Comparison of ENCODE assay signal across 10 cellular contexts in genomic region chr15:31398677-31399260, GRCh38.
DNase-seq lines count a peak whose midpoint lies in the region; ATAC-seq and TF ChIP-seq lines count a peak whose summit lies in the region.
"Had no signal": no experiment of that assay in that cellular context is flagged by ENCODE, and none has a peak within 500 bp of the region (broad histone marks: within the 10 kb centered on the region; RNA-seq: fewer than 3 reads in every experiment).

No MANE protein-coding gene starts in this region.

- no peaks in the 10 kb centered on the region for H3K79me2 ChIP-seq in DND-41 (ENCODE audit: insufficient read depth, low read length)

- H4K20me1 ChIP-seq in DND-41 (ENCODE audit: insufficient read depth, low read length), result no peaks in the 10 kb centered on the region

- ATAC-seq in DND-41 (ENCODE audit: insufficient read depth, low read depth) (peak; percentile 58), psoas muscle (no peak), SK-N-SH treated with all-trans-retinoic acid at 6 μM for 48 hours (no peak), GM18502 (IDR thresholded peaks at IDR 0.05; ENCODE audit: poor library complexity, unreplicated experiment) (no peak)
- ATAC-seq: body of pancreas had no signal

- H3K27ac ChIP-seq in DND-41 (ENCODE audit: low read length) (0 out of 2 replicates have a peak overlapping the region, but pooled peaks have one; percentile 36), colonic mucosa (no peak overlapping the region), psoas muscle (peak overlapping the region; percentile 79)

- no peak overlapping the region for H3K4me2 ChIP-seq in DND-41 (ENCODE audit: insufficient read depth, low read length)

- WGBS in psoas muscle, 3 donors, result 77 to 80% (median 78%) methylated on average over 9 of the region's 9 CpGs

- H3K9me3 ChIP-seq in DND-41 (ENCODE audit: insufficient read depth, low read length, severe bottlenecking) (no peaks in the 10 kb centered on the region), colonic mucosa (no peaks in the 10 kb centered on the region), psoas muscle (no peaks in the 10 kb centered on the region)
- H3K9me3 ChIP-seq: body of pancreas had no signal

- DNase-seq in DND-41 (peak; percentile 32), LoVo (ENCODE audit: low spot score) (peak; percentile 80), colonic mucosa (peak; percentile 76), psoas muscle (no peak), occipital lobe (lab: John Stamatoyannopoulos, UW) (no peak)
- DNase-seq: body of pancreas, head of caudate nucleus, T1000 had no signal

- intact Hi-C loops in colonic mucosa (cut with DNase I) (no loop called here), psoas muscle (cut with DNase I) (loop anchor here in 1 of 2 donors (5.0 kb wide), 1 partner anchor 36 kb away; no protein-coding TSS in a partner anchor)

- H3K9ac ChIP-seq in DND-41 (ENCODE audit: low read depth, low read length) (no peak overlapping the region), colonic mucosa (ENCODE audit: low read depth in 2 of 2, low read length in 2 of 2) (peak overlapping the region; percentile 16 to 30)

- no peak for TF ChIP-seq CTCF in DND-41 (IDR thresholded peaks at IDR 0.05; ENCODE audit: borderline replicate concordance, extremely low read depth, low read length, poor library complexity, severe bottlenecking)
- TF ChIP-seq CTCF in colonic mucosa (IDR thresholded peaks at IDR 0.05), result no peak
- TF ChIP-seq CTCF in psoas muscle (IDR thresholded peaks at IDR 0.05), result no peak

- H3K36me3 ChIP-seq in DND-41 (ENCODE audit: insufficient read depth, low read length) (no peaks in the 10 kb centered on the region), colonic mucosa (no peaks in the 10 kb centered on the region), psoas muscle (ENCODE audit: insufficient read depth in 1 of 2, low read depth in 1 of 2) (no peaks in the 10 kb centered on the region)

- H3K4me3 ChIP-seq in DND-41 (ENCODE audit: low read depth in 1 of 2, low read length in 2 of 2) (no peak overlapping the region), colonic mucosa (no peak overlapping the region), psoas muscle (no peak overlapping the region)
- H3K4me3 ChIP-seq: body of pancreas had no signal

- H3K27me3 ChIP-seq in DND-41 (ENCODE audit: insufficient read depth, low read length, poor library complexity), result no peaks in the 10 kb centered on the region
- no peaks in the 10 kb centered on the region for H3K27me3 ChIP-seq in colonic mucosa
- peaks cover 0 to 2% (median 0%) of the 10 kb centered on the region in 3 donors for H3K27me3 ChIP-seq in psoas muscle (ENCODE audit: insufficient read depth in 3 of 3, low read length in 2 of 3)
- H3K27me3 ChIP-seq: body of pancreas had no signal

- H3K4me1 ChIP-seq in DND-41 (ENCODE audit: insufficient read depth, low read length) (peaks cover 18% of the 10 kb centered on the region), colonic mucosa (peaks cover 15% of the 10 kb centered on the region), psoas muscle (peaks cover 15% of the 10 kb centered on the region)

- no peak overlapping the region for H2AFZ ChIP-seq in DND-41 (ENCODE audit: low read depth, low read length)

TF ChIP-seq in SK-N-SH treated with all-trans-retinoic acid at 6 μM for 48 hours, 23 proteins besides CTCF, POLR2A, EP300 and RAD21:
- TF ChIP-seq ESRRG (CRISPR knock-in tag; IDR thresholded peaks at IDR 0.05) (no peak), BACH2 (CRISPR knock-in tag; IDR thresholded peaks at IDR 0.05; ENCODE audit: borderline replicate concordance) (no peak), ZNF565 (CRISPR knock-in tag; conservative IDR thresholded peaks at IDR 0.05; ENCODE audit: low read depth) (no peak), ISL1 (CRISPR knock-in tag; IDR thresholded peaks at IDR 0.05) (no peak), ZNF70 (CRISPR knock-in tag; IDR thresholded peaks at IDR 0.05) (no peak), ZFP30 (CRISPR knock-in tag; IDR thresholded peaks at IDR 0.05) (no peak), SNAI2 (CRISPR knock-in tag; IDR thresholded peaks at IDR 0.05) (no peak), TOX (CRISPR knock-in tag; IDR thresholded peaks at IDR 0.05; ENCODE audit: borderline replicate concordance) (no peak), TCF4 (CRISPR knock-in tag; IDR thresholded peaks at IDR 0.05; ENCODE audit: borderline replicate concordance) (no peak), ZNF8 (CRISPR knock-in tag; IDR thresholded peaks at IDR 0.05) (no peak)

Comparison
In these comparisons a context has a peak if more than half of its experiments do, and no peak if none do; other contexts are left out.
1. DNase-seq: peak in DND-41 (single experiment), LoVo (single experiment) and colonic mucosa (single experiment); none in psoas muscle (0 of 2) and occipital lobe (single experiment).